In genomic region chr12:21757665-21758064, GRCh38 we compare ENCODE assay signal across 33 cellular contexts. TPM values are rescaled to one million over a fixed set of nuclear protein-coding genes. Genes with fewer than 3 reads are reported as not detected.
"Had no signal": no experiment of that assay in that cellular context is flagged by ENCODE, and none has a peak within 500 bp of the region (broad histone marks: within the 10 kb centered on the region; RNA-seq: fewer than 3 reads in every experiment).

No MANE protein-coding gene starts in this region.

- H3K4me1 ChIP-seq: esophagus squamous epithelium had no signal

- H3K4me1 Mint-ChIP-seq: activated B cell treated with CpG ODN at 0.5 μM for 24 hours; activated naive CD4-positive, alpha-beta T cell treated with anti-CD3 and anti-CD28 coated beads, Interleukin-2, amount 50 U/mL, for 24 hours; activated naive CD8-positive, alpha-beta T cell treated with anti-CD3 and anti-CD28 coated beads for 36 hours; activated naive CD8-positive, alpha-beta T cell treated with anti-CD3 and anti-CD28 coated beads, Interleukin-2, amount 50 U/mL, for 24 hours had no signal

- ATAC-seq: activated CD4-positive, CD25-positive, alpha-beta regulatory T cell treated with anti-CD3 and anti-CD28 coated beads, Interleukin-2, amount 50 U/mL, for 24 hours; activated CD8-positive, alpha-beta T cell treated with anti-CD3 and anti-CD28 coated beads for 36 hours; activated naive CD8-positive, alpha-beta T cell treated with anti-CD3 and anti-CD28 coated beads, Interleukin-2, amount 50 U/mL, for 24 hours; body of pancreas; gastroesophageal sphincter; T-helper 17 cell had no signal

- H3K27ac Mint-ChIP-seq: activated B cell treated with CpG ODN at 0.5 μM for 24 hours; activated CD8-positive, alpha-beta T cell treated with anti-CD3 and anti-CD28 coated beads for 36 hours; activated naive CD4-positive, alpha-beta T cell treated with anti-CD3 and anti-CD28 coated beads for 36 hours; activated naive CD4-positive, alpha-beta T cell treated with anti-CD3 and anti-CD28 coated beads, Interleukin-2, amount 50 U/mL, for 24 hours; activated naive CD8-positive, alpha-beta T cell treated with anti-CD3 and anti-CD28 coated beads for 36 hours; activated naive CD8-positive, alpha-beta T cell treated with anti-CD3 and anti-CD28 coated beads, Interleukin-2, amount 50 U/mL, for 24 hours; activated T-helper 1 cell treated with anti-CD3 and anti-CD28 coated beads, Interleukin-12 subunit alpha, Interleukin-12 subunit beta, Interleukin-2, Interleukin-4 antibody, amounts not matched to agents 30 ng/mL and 10 ng/mL and 1 ng/mL, durations not matched to agents 14 hours and 24 hours and 36 hours; activated T-helper 2 cell treated with anti-CD3 and anti-CD28 coated beads, Interferon-gamma antibody, Interleukin-2, Interleukin-4, amounts not matched to agents 10 μg/mL and 5 μg/mL and 100 μg/mL, durations not matched to agents 14 hours and 24 hours and 36 hours; T-helper 17 cell; T-helper 2 cell treated with Interferon-gamma antibody and Interleukin-4, amounts not matched to agents 5 μg/mL and 100 μg/mL, for 36 hours had no signal

- H3K9me3 ChIP-seq: adrenal gland, body of pancreas, esophagus squamous epithelium, gastroesophageal sphincter had no signal

- H3K27ac ChIP-seq: adrenal gland, body of pancreas, epithelial cell of prostate, esophagus squamous epithelium, gastroesophageal sphincter, WERI-Rb-1 had no signal

- H3K27me3 ChIP-seq: adrenal gland, body of pancreas, esophagus squamous epithelium, gastroesophageal sphincter had no signal

- H3K36me3 ChIP-seq: adrenal gland, esophagus squamous epithelium, gastroesophageal sphincter, WERI-Rb-1 had no signal

- H3K27me3 Mint-ChIP-seq: activated B cell treated with CpG ODN at 0.5 μM for 24 hours had no signal

- H3K4me3 ChIP-seq: adrenal gland, body of pancreas, esophagus squamous epithelium, gastroesophageal sphincter had no signal

- H3K36me3 Mint-ChIP-seq: activated naive CD4-positive, alpha-beta T cell treated with anti-CD3 and anti-CD28 coated beads, Interleukin-2, amount 50 U/mL, for 24 hours; activated naive CD8-positive, alpha-beta T cell treated with anti-CD3 and anti-CD28 coated beads for 36 hours had no signal

- DNase-seq: activated B cell treated with CpG ODN at 0.5 μM for 24 hours; activated CD4-positive, alpha-beta T cell treated with anti-CD3 and anti-CD28 coated beads for 48 hours; activated CD4-positive, alpha-beta T cell treated with anti-CD3 and anti-CD28 coated beads, Interleukin-2, amount 50 U/mL, for 1 hour; activated CD4-positive, alpha-beta T cell treated with anti-CD3 and anti-CD28 coated beads, Interleukin-2, amount 50 U/mL, for 48 hours; activated CD8-positive, alpha-beta memory T cell treated with anti-CD3 and anti-CD28 coated beads for 24 hours; activated CD8-positive, alpha-beta T cell treated with anti-CD3 and anti-CD28 coated beads for 36 hours; activated effector memory CD4-positive, alpha-beta T cell treated with anti-CD3 and anti-CD28 coated beads, Interleukin-2, amount 50 U/mL, for 16 hours; activated naive CD4-positive, alpha-beta T cell treated with anti-CD3 and anti-CD28 coated beads for 36 hours; activated naive CD8-positive, alpha-beta T cell treated with anti-CD3 and anti-CD28 coated beads for 36 hours; activated naive CD8-positive, alpha-beta T cell treated with anti-CD3 and anti-CD28 coated beads, Interleukin-2, amount 50 U/mL, for 24 hours; activated T-cell treated with anti-CD3 and anti-CD28 coated beads, Interleukin-2, amount 50 U/mL, for 48 hours; adrenal gland; amygdala; aorta; body of pancreas; caudate nucleus; cortex of kidney; dermis blood vessel endothelial cell; effector CD8-positive, alpha-beta T cell; esophagus squamous epithelium; foreskin melanocyte; T-helper 1 cell; T-helper 17 cell; T1000; WERI-Rb-1 had no signal

- H3K9me3 Mint-ChIP-seq: activated CD8-positive, alpha-beta T cell treated with anti-CD3 and anti-CD28 coated beads for 36 hours; activated naive CD4-positive, alpha-beta T cell treated with anti-CD3 and anti-CD28 coated beads for 36 hours; activated T-helper 1 cell treated with anti-CD3 and anti-CD28 coated beads, Interleukin-12 subunit alpha, Interleukin-12 subunit beta, Interleukin-2, Interleukin-4 antibody, amounts not matched to agents 30 ng/mL and 10 ng/mL and 1 ng/mL, durations not matched to agents 14 hours and 24 hours and 36 hours; activated T-helper 2 cell treated with anti-CD3 and anti-CD28 coated beads, Interferon-gamma antibody, Interleukin-2, Interleukin-4, amounts not matched to agents 10 μg/mL and 5 μg/mL and 100 μg/mL, durations not matched to agents 14 hours and 24 hours and 36 hours; T-helper 2 cell treated with Interferon-gamma antibody and Interleukin-4, amounts not matched to agents 5 μg/mL and 100 μg/mL, for 36 hours had no signal

- H3K4me3 Mint-ChIP-seq: activated B cell treated with CpG ODN at 0.5 μM for 24 hours; activated CD8-positive, alpha-beta T cell treated with anti-CD3 and anti-CD28 coated beads for 36 hours; activated naive CD4-positive, alpha-beta T cell treated with anti-CD3 and anti-CD28 coated beads for 36 hours; activated naive CD4-positive, alpha-beta T cell treated with anti-CD3 and anti-CD28 coated beads, Interleukin-2, amount 50 U/mL, for 24 hours; activated naive CD8-positive, alpha-beta T cell treated with anti-CD3 and anti-CD28 coated beads for 36 hours; activated naive CD8-positive, alpha-beta T cell treated with anti-CD3 and anti-CD28 coated beads, Interleukin-2, amount 50 U/mL, for 24 hours; activated T-helper 1 cell treated with anti-CD3 and anti-CD28 coated beads, Interleukin-12 subunit alpha, Interleukin-12 subunit beta, Interleukin-2, Interleukin-4 antibody, amounts not matched to agents 30 ng/mL and 10 ng/mL and 1 ng/mL, durations not matched to agents 14 hours and 24 hours and 36 hours; T-helper 17 cell; T-helper 2 cell treated with Interferon-gamma antibody and Interleukin-4, amounts not matched to agents 5 μg/mL and 100 μg/mL, for 36 hours had no signal

RNA-seq across cellular contexts. Expression of gene KCNJ8, which starts 16.8 kb away (rescaled TPM):
- total RNA-seq: activated B cell treated with CpG ODN at 0.5 μM for 24 hours; activated CD8-positive, alpha-beta T cell treated with anti-CD3 and anti-CD28 coated beads for 36 hours; activated naive CD4-positive, alpha-beta T cell treated with anti-CD3 and anti-CD28 coated beads for 36 hours; activated naive CD8-positive, alpha-beta T cell treated with anti-CD3 and anti-CD28 coated beads for 36 hours; activated T-helper 1 cell treated with anti-CD3 and anti-CD28 coated beads, Interleukin-12 subunit alpha, Interleukin-12 subunit beta, Interleukin-2, Interleukin-4 antibody, amounts not matched to agents 30 ng/mL and 10 ng/mL and 1 ng/mL, durations not matched to agents 14 hours and 24 hours and 36 hours; activated T-helper 2 cell treated with anti-CD3 and anti-CD28 coated beads, Interferon-gamma antibody, Interleukin-2, Interleukin-4, amounts not matched to agents 10 μg/mL and 5 μg/mL and 100 μg/mL, durations not matched to agents 14 hours and 24 hours and 36 hours; endothelial cell of umbilical vein; T-helper 17 cell had no signal
